ENCODE assay signal across 9 cellular contexts in the genomic region with DNA sequence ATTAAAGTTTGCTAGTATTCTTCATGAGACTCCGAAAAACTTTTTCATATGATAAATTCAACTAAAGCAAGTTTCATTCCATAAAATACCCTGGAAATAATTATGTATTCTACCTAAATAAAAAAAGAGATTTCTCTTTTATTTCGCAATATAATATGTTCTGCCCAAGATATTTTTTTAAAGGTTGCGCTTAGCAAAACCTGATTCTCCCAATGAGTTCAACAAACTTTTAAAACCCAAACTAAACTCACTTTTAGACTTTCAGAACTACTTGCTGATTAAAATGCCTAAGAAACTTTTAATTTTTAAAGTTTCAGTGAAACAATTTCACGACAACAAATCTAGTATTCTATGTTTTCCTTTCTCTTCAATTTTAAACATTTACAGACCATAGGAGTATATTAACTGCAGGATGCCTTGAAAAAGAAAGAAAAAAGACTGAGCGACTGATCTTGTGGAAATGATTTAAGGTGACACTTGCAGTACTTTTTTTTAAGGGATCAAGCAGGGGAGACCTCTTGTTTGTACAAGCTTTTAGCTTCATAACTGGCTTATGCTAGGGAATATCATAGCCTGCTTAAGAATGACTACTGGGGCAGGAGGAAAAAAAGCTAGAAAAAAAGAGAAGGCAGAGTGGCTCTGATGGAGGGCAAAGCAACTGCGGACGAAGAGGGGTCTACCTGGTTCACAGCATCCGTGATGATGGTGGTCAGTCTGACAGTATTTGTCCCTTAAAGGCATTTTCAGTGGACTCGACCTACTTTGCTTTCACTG. TPM values are rescaled to one million over a fixed set of nuclear protein-coding genes. Genes with fewer than 3 reads are reported as not detected.
DNase-seq lines count a peak whose midpoint lies in the region; ATAC-seq, FAIRE-seq and TF ChIP-seq lines count a peak whose summit lies in the region.
"Had no signal": no experiment of that assay in that cellular context is flagged by ENCODE, and none has a peak within 500 bp of the region (broad histone marks: within the 10 kb centered on the region; RNA-seq: fewer than 3 reads in every experiment).

No MANE protein-coding gene starts in this region.

- H3K36me3 Mint-ChIP-seq in activated CD4-positive, alpha-beta T cell treated with anti-CD3 and anti-CD28 coated beads, Interleukin-2, amount 10 ng/mL, durations not matched to agents 24 days and 14 days (ENCODE audit: low read depth): peaks cover 49% of the 10 kb centered on the region
- peaks cover 25 to 40% of the 10 kb centered on the region in 2 donors for H3K36me3 Mint-ChIP-seq in activated naive CD4-positive, alpha-beta T cell treated with anti-CD3 and anti-CD28 coated beads, Interleukin-2, amount 50 U/mL, for 72 hours

- H3K27ac Mint-ChIP-seq in activated CD4-positive, alpha-beta T cell treated with anti-CD3 and anti-CD28 coated beads, Interleukin-2, amount 10 ng/mL, durations not matched to agents 24 days and 14 days: peak overlapping the region; percentile 98
- peak overlapping the region; percentile 92 to 98 for H3K27ac Mint-ChIP-seq in activated naive CD4-positive, alpha-beta T cell treated with anti-CD3 and anti-CD28 coated beads, Interleukin-2, amount 50 U/mL, for 72 hours

- 39 to 46% methylated on average over 9 of the region's 9 CpGs for WGBS in testis, 2 donors

- no peak for ATAC-seq in activated naive CD4-positive, alpha-beta T cell treated with anti-CD3 and anti-CD28 coated beads, Interleukin-2, amount 50 U/mL, for 72 hours

- H3K4me1 ChIP-seq in keratinocyte (ENCODE audit: control insufficient read depth, extremely low read depth, insufficient read depth, low read length): peaks cover 14% of the 10 kb centered on the region
- H3K4me1 ChIP-seq in testis: peaks cover 7% of the 10 kb centered on the region

- dilution Hi-C loops in keratinocyte (cut with MboI; ENCODE audit: extremely low pct_ligation_motif_present, low sequenced_read_pairs): no loop called here

- H3K27me3 Mint-ChIP-seq in activated CD4-positive, alpha-beta T cell treated with anti-CD3 and anti-CD28 coated beads, Interleukin-2, amount 10 ng/mL, durations not matched to agents 24 days and 14 days: no peaks in the 10 kb centered on the region

- H3K4me2 ChIP-seq in keratinocyte (ENCODE audit: control insufficient read depth, extremely low read depth, insufficient read depth, low read depth, low read length): peak overlapping the region; percentile 93

- TF ChIP-seq CTCF in keratinocyte (optimal IDR thresholded peaks at IDR 0.05 in 1 of 3, IDR thresholded peaks at IDR 0.05 in 1 of 3, conservative IDR thresholded peaks at IDR 0.05 in 1 of 3; ENCODE audit: extremely low read depth in 1 of 3, insufficient read depth in 2 of 3, low read length in 3 of 3) (no peak), testis (IDR thresholded peaks at IDR 0.05) (no peak)

- no peak for FAIRE-seq in keratinocyte (lab: Jason Lieb, UNC)

- H2AFZ ChIP-seq in keratinocyte (ENCODE audit: control insufficient read depth, low read length): peak overlapping the region; percentile 56

- TF ChIP-seq POLR2A in testis (IDR thresholded peaks at IDR 0.05): no peak

- peaks cover 11% of the 10 kb centered on the region for H3K9me3 Mint-ChIP-seq in activated CD4-positive, alpha-beta T cell treated with anti-CD3 and anti-CD28 coated beads, Interleukin-2, amount 10 ng/mL, durations not matched to agents 24 days and 14 days
- peaks cover 0 to 7% of the 10 kb centered on the region in 2 donors for H3K9me3 Mint-ChIP-seq in activated naive CD4-positive, alpha-beta T cell treated with anti-CD3 and anti-CD28 coated beads, Interleukin-2, amount 50 U/mL, for 72 hours

- peak overlapping the region; percentile 97 for H3K4me3 Mint-ChIP-seq in activated CD4-positive, alpha-beta T cell treated with anti-CD3 and anti-CD28 coated beads, Interleukin-2, amount 10 ng/mL, durations not matched to agents 24 days and 14 days

- peak overlapping the region; percentile 85 to 92 (median 88) for H3K4me3 ChIP-seq in keratinocyte (ENCODE audit: control insufficient read depth in 2 of 3, extremely low read depth in 1 of 3, insufficient read depth in 2 of 3, low read depth in 1 of 3, low read length in 3 of 3)
- peak overlapping the region; percentile 93 to 99 for H3K4me3 ChIP-seq in testis

- H3K9me1 ChIP-seq in keratinocyte (ENCODE audit: control insufficient read depth, extremely low read depth, insufficient read depth, low read length): no peaks in the 10 kb centered on the region

- peak overlapping the region; percentile 89 for H3K9ac ChIP-seq in keratinocyte (ENCODE audit: control insufficient read depth, extremely low read depth, insufficient read depth, low read length)

- H3K36me3 ChIP-seq in keratinocyte (ENCODE audit: control insufficient read depth in 2 of 2, extremely low read depth in 1 of 2, insufficient read depth in 2 of 2, low read length in 2 of 2) (peaks cover 1 to 4% of the 10 kb centered on the region in 2 experiments), testis (ENCODE audit: low read depth, missing control alignments) (no peaks in the 10 kb centered on the region)

- H3K4me1 Mint-ChIP-seq in activated CD4-positive, alpha-beta T cell treated with anti-CD3 and anti-CD28 coated beads, Interleukin-2, amount 10 ng/mL, durations not matched to agents 24 days and 14 days: peaks cover 52% of the 10 kb centered on the region

- no peaks in the 10 kb centered on the region for H4K20me1 ChIP-seq in keratinocyte (ENCODE audit: control insufficient read depth, extremely low read depth, insufficient read depth, low read length)

- DNase-seq in activated CD4-positive, alpha-beta T cell treated with anti-CD3 and anti-CD28 coated beads, Interleukin-2, amount 10 ng/mL, durations not matched to agents 24 days and 14 days: no peak
- DNase-seq in activated CD4-positive, alpha-beta T cell treated with anti-CD3 and anti-CD28 coated beads, Interleukin-2, amount 50 U/mL, for 1 hour: no peak
- DNase-seq in activated naive CD4-positive, alpha-beta T cell treated with anti-CD3 and anti-CD28 coated beads, Interleukin-2, amount 50 U/mL, for 72 hours (ENCODE audit: low spot score in 2 of 2): no peak
- DNase-seq in keratinocyte (ENCODE audit: low read depth, low spot score) (no peak), testis (no peak), inferior parietal cortex (ENCODE audit: extremely low spot score) (no peak), NCI-H2029 treated with DMSO at 0.1 percent for 48 hours (lab: John Stamatoyannopoulos, UW) (no peak), kidney glomerular epithelial cell (lab: John Stamatoyannopoulos, UW) (no peak)
- DNase-seq: NCI-H1930 had no signal

- H3K27me3 ChIP-seq in keratinocyte (ENCODE audit: control insufficient read depth, extremely low read depth, insufficient read depth, low read length) (no peaks in the 10 kb centered on the region), testis (no peaks in the 10 kb centered on the region)

- no peaks in the 10 kb centered on the region for H3K9me3 ChIP-seq in keratinocyte (ENCODE audit: control insufficient read depth, low read depth, low read length)
- H3K9me3 ChIP-seq in testis: no peaks in the 10 kb centered on the region

- peaks cover 62% of the 10 kb centered on the region for H3K79me2 ChIP-seq in keratinocyte (ENCODE audit: control insufficient read depth, insufficient read depth, low read length)

- peak overlapping the region; percentile 81 for H3K27ac ChIP-seq in keratinocyte (ENCODE audit: control insufficient read depth, insufficient read depth, low read length)
- peak overlapping the region in 1 of 2 donors; percentile 93 for H3K27ac ChIP-seq in testis

- intact Hi-C loops in activated CD4-positive, alpha-beta T cell treated with anti-CD3 and anti-CD28 coated beads, Interleukin-2, amount 10 ng/mL, durations not matched to agents 24 days and 14 days (cut with micrococcal nuclease): loop anchor here (1.0 to 5.0 kb wide), 4 partner anchors 14 to 139 kb away; partner anchors contain the start of gene GRM8
- intact Hi-C loops in testis (cut with DNase I; ENCODE audit: low total_unique reads): no loop called here

RNA-seq across cellular contexts. Expression of gene ZNF800, which starts 1.5 kb away (rescaled TPM):
- 40.9 and 42.2 TPM in 2 replicates for total RNA-seq in activated CD4-positive, alpha-beta T cell treated with anti-CD3 and anti-CD28 coated beads, Interleukin-2, amount 10 ng/mL, durations not matched to agents 24 days and 14 days
- total RNA-seq in activated naive CD4-positive, alpha-beta T cell treated with anti-CD3 and anti-CD28 coated beads, Interleukin-2, amount 50 U/mL, for 72 hours: 10 to 100 TPM; 26.4 to 33.5 TPM
- polyA plus RNA-seq in keratinocyte (11.4 to 18.0 TPM (median 13.5 TPM) in 3 replicates), testis (ENCODE audit: insufficient read depth, low read depth, low replicate concordance) (31.5 TPM)
- 22.9 TPM for polyA plus RNA-seq in keratinocyte (2011; ENCODE audit: low read depth)
- 5.9 and 14.7 TPM in 2 replicates for polyA plus RNA-seq in keratinocyte (2011; cell fraction: cytosol; rRNA removed)
- 25.7 and 29.0 TPM in 2 replicates for polyA plus RNA-seq in keratinocyte (2011; cell fraction: nucleus; rRNA removed)
- 11.3 and 18.4 TPM in 2 replicates for polyA plus RNA-seq in keratinocyte (2012; ENCODE audit: low replicate concordance)
- 6.2 to 24.0 TPM (median 17.1 TPM) in 3 replicates for polyA minus RNA-seq in keratinocyte
- 17.5 TPM for polyA minus RNA-seq in keratinocyte (2011; cell fraction: cytosol; rRNA and poly(A)+ RNA removed)
- 25.4 and 55.6 TPM in 2 replicates for polyA minus RNA-seq in keratinocyte (2011; cell fraction: nucleus; rRNA and poly(A)+ RNA removed)
- total RNA-seq in testis: 10 to 100 TPM; 40.7 to 44.3 TPM
